28 cellular contexts compared by ENCODE assay signal in the genomic region with DNA sequence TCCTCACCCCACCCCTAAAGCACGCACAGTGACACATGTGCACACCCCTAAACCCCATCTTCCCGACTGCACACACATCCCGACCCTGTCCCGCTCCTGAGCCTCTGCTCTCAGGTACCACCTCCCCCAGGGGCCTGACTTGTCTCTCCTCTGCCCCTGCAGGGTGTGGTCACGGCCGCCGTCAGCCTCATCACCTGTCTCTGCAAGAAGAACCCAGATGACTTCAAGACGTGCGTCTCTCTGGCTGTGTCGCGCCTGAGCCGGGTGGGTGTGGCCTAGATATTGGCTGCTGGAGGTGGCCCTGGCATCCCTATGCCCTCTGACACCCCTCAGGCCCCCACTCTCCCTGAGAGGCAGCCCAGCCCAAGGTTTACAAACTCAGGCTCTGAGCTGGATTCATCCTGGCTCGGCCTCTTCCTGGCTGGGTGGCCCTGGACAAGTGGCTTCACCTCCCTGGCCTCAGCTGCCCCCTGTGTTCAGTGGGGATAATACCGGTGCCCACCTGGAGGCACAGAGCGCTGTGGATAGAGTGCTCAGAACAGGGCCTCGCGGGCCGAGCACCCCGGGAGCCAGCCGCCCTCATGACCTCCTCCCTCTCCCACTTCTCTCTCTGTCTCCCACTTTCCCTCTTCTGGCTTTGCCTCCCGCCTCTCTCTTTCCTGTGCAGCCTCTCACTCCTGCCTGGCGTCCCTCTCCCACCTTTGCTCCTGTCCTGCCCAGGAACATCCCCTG. TPM values are rescaled to one million over a fixed set of nuclear protein-coding genes. Genes with fewer than 3 reads are reported as not detected.
A peak's percentile ranks its signal among the peaks of the same experiment; 100 is the strongest.
DNase-seq lines count a peak whose midpoint lies in the region; ATAC-seq and TF ChIP-seq lines count a peak whose summit lies in the region.
"Had no signal": no experiment of that assay in that cellular context is flagged by ENCODE, and none has a peak within 500 bp of the region (broad histone marks: within the 10 kb centered on the region; RNA-seq: fewer than 3 reads in every experiment).

No MANE protein-coding gene starts in this region.

- H3K79me2 ChIP-seq in osteoblast (ENCODE audit: insufficient read depth, low read length) = peaks cover 31% of the 10 kb centered on the region

- TF ChIP-seq CTCF in HFFc6 (IDR thresholded peaks at IDR 0.05) (no peak), endodermal cell (conservative IDR thresholded peaks at IDR 0.05) (no peak), osteoblast (IDR thresholded peaks at IDR 0.05; ENCODE audit: extremely low read depth, low read depth, low read length) (no peak)

- ATAC-seq in HG02973 (IDR thresholded peaks at IDR 0.05; ENCODE audit: unreplicated experiment) = no peak
- no peak for ATAC-seq in GM21515 (IDR thresholded peaks at IDR 0.05; ENCODE audit: unreplicated experiment)
- ATAC-seq in HG03108 (IDR thresholded peaks at IDR 0.05; ENCODE audit: unreplicated experiment) = no peak
- ATAC-seq: CD8-positive, alpha-beta T cell; natural killer cell; pancreas had no signal

- H3K4me1 ChIP-seq in endodermal cell (ENCODE audit: control insufficient read depth, insufficient read depth, low read length) (no peaks in the 10 kb centered on the region), osteoblast (ENCODE audit: insufficient read depth, low read length) (no peaks in the 10 kb centered on the region)
- H3K4me1 ChIP-seq: pancreas, right atrium auricular region, upper lobe of left lung had no signal

- POLR2A ChIA-PET in activated CD4-positive, alpha-beta memory T cell treated with anti-CD3 and anti-CD28 coated beads for 36 hours (lab: Charles Lee) = no interaction called here

- H3K9me3 Mint-ChIP-seq in HFFc6 (no peaks in the 10 kb centered on the region), endodermal cell (no peaks in the 10 kb centered on the region)
- no peaks in the 10 kb centered on the region for H3K9me3 Mint-ChIP-seq in activated CD4-positive, alpha-beta memory T cell treated with anti-CD3 and anti-CD28 coated beads for 36 hours
- H3K9me3 Mint-ChIP-seq: activated naive CD8-positive, alpha-beta T cell treated with anti-CD3 and anti-CD28 coated beads, Interleukin-2, amount 10 ng/mL, durations not matched to agents 7 days and 5 days; CD8-positive, alpha-beta T cell; natural killer cell had no signal

- peaks cover 46% of the 10 kb centered on the region for H3K36me3 ChIP-seq in endodermal cell (ENCODE audit: control insufficient read depth, insufficient read depth, low read length)
- peaks cover 65% of the 10 kb centered on the region for H3K36me3 ChIP-seq in osteoblast (ENCODE audit: insufficient read depth, low read length)

- intact Hi-C loops in activated CD4-positive, alpha-beta memory T cell treated with anti-CD3 and anti-CD28 coated beads for 36 hours (cut with micrococcal nuclease) = no loop called here

- H4K20me1 ChIP-seq in osteoblast (ENCODE audit: insufficient read depth, low read length) = peaks cover 37% of the 10 kb centered on the region

- no peaks in the 10 kb centered on the region for H3K9me3 ChIP-seq in endodermal cell (ENCODE audit: control insufficient read depth, low read length)
- no peaks in the 10 kb centered on the region for H3K9me3 ChIP-seq in osteoblast (ENCODE audit: low read depth, low read length)
- H3K9me3 ChIP-seq: left ventricle myocardium inferior, pancreas, right atrium auricular region, upper lobe of left lung had no signal

- CTCF ChIA-PET in activated CD4-positive, alpha-beta memory T cell treated with anti-CD3 and anti-CD28 coated beads for 36 hours (lab: Charles Lee) = interaction anchor here (0.6 to 1.2 kb wide), 3 partner anchors 7 to 18 kb away, joined by 3 to 4 read pairs (median 3); no protein-coding TSS in a partner anchor

- no peak overlapping the region for H3K4me3 Mint-ChIP-seq in HFFc6
- no peak overlapping the region for H3K4me3 Mint-ChIP-seq in activated CD4-positive, alpha-beta memory T cell treated with anti-CD3 and anti-CD28 coated beads for 36 hours
- H3K4me3 Mint-ChIP-seq in endodermal cell = no peak overlapping the region
- H3K4me3 Mint-ChIP-seq: activated naive CD8-positive, alpha-beta T cell treated with anti-CD3 and anti-CD28 coated beads, Interleukin-2, amount 10 ng/mL, durations not matched to agents 7 days and 5 days; CD8-positive, alpha-beta T cell; immature natural killer cell; natural killer cell had no signal

- H3K27ac ChIP-seq in endodermal cell (ENCODE audit: low read depth, low read length) = peak overlapping the region; percentile 38
- no peak overlapping the region for H3K27ac ChIP-seq in osteoblast (ENCODE audit: low read depth, low read length)
- H3K27ac ChIP-seq: left ventricle myocardium inferior, pancreas, right atrium auricular region, upper lobe of left lung had no signal

- H3K4me3 ChIP-seq in endodermal cell (ENCODE audit: low read length) (no peak overlapping the region), osteoblast (ENCODE audit: insufficient read depth, low read length) (no peak overlapping the region)
- H3K4me3 ChIP-seq: left ventricle myocardium inferior, pancreas, right atrium auricular region, upper lobe of left lung had no signal

- H3K4me2 ChIP-seq in osteoblast (ENCODE audit: insufficient read depth, low read length) = no peak overlapping the region

- peaks cover 7% of the 10 kb centered on the region for H3K4me1 Mint-ChIP-seq in HFFc6 (ENCODE audit: low read depth)
- peaks cover 4% of the 10 kb centered on the region for H3K4me1 Mint-ChIP-seq in activated CD4-positive, alpha-beta memory T cell treated with anti-CD3 and anti-CD28 coated beads for 36 hours (ENCODE audit: low read depth)
- H3K4me1 Mint-ChIP-seq in endodermal cell = no peaks in the 10 kb centered on the region
- H3K4me1 Mint-ChIP-seq: activated naive CD8-positive, alpha-beta T cell treated with anti-CD3 and anti-CD28 coated beads, Interleukin-2, amount 10 ng/mL, durations not matched to agents 7 days and 5 days had no signal

- no peak overlapping the region for H3K9ac ChIP-seq in endodermal cell (ENCODE audit: extremely low read depth, low read length, poor library complexity, severe bottlenecking)

- no peak overlapping the region for H2AFZ ChIP-seq in osteoblast (ENCODE audit: low read length)

- H3K27me3 ChIP-seq in endodermal cell (ENCODE audit: control insufficient read depth, insufficient read depth, low read length, poor library complexity, severe bottlenecking) (no peaks in the 10 kb centered on the region), osteoblast (ENCODE audit: insufficient read depth, low read length) (no peaks in the 10 kb centered on the region)
- H3K27me3 ChIP-seq: pancreas, right atrium auricular region, upper lobe of left lung had no signal

- 95% methylated on average over 16 to 22 of the region's 22 CpGs for WGBS in endodermal cell (ENCODE audit: insufficient coverage in 1 of 2, insufficient read length in 1 of 2), 2 experiments

- DNase-seq in HFFc6 = no peak
- no peak for DNase-seq in activated CD4-positive, alpha-beta memory T cell treated with anti-CD3 and anti-CD28 coated beads for 36 hours
- DNase-seq in endodermal cell = no peak
- peak; percentile 47 for DNase-seq in osteoblast (ENCODE audit: insufficient read length, low spot score, missing footprints)
- DNase-seq in NK-92 (lab: John Stamatoyannopoulos, UW; ENCODE audit: unreplicated experiment) = no peak
- DNase-seq: activated CD4-positive, alpha-beta T cell treated with anti-CD3 and anti-CD28 coated beads for 1 hour; activated naive CD8-positive, alpha-beta T cell treated with anti-CD3 and anti-CD28 coated beads, Interleukin-2, amount 10 ng/mL, durations not matched to agents 7 days and 5 days; AML-193; CD8-positive, alpha-beta T cell; cerebellar nuclear complex; DMS 273 treated with DMSO at 0.1 percent for 48 hours; immature natural killer cell; KG1; left ventricle myocardium inferior; natural killer cell; NCI-H1436; NCI-H446; NK-92 treated with Interleukin-12 subunit alpha and Interleukin-12 subunit beta, amount 100 ng/mL, for 24 hours; pancreas; stimulated activated CD4-positive, alpha-beta T cell treated with anti-CD3 and anti-CD28 coated beads, Interleukin-12 subunit alpha, Interleukin-12 subunit beta, amount 100 ng/mL, for 4 hours; upper lobe of left lung had no signal

- H3K36me3 Mint-ChIP-seq in HFFc6 (ENCODE audit: low read depth) (peaks cover 31% of the 10 kb centered on the region), endodermal cell (ENCODE audit: low read depth) (peaks cover 66% of the 10 kb centered on the region)
- peaks cover 27% of the 10 kb centered on the region for H3K36me3 Mint-ChIP-seq in activated CD4-positive, alpha-beta memory T cell treated with anti-CD3 and anti-CD28 coated beads for 36 hours
- H3K36me3 Mint-ChIP-seq: natural killer cell had no signal

- H3K27ac Mint-ChIP-seq in HFFc6 = peak overlapping the region; percentile 74
- H3K27ac Mint-ChIP-seq in activated CD4-positive, alpha-beta memory T cell treated with anti-CD3 and anti-CD28 coated beads for 36 hours = peak overlapping the region; percentile 16
- peak overlapping the region; percentile 30 for H3K27ac Mint-ChIP-seq in endodermal cell
- H3K27ac Mint-ChIP-seq: activated naive CD8-positive, alpha-beta T cell treated with anti-CD3 and anti-CD28 coated beads, Interleukin-2, amount 10 ng/mL, durations not matched to agents 7 days and 5 days; CD8-positive, alpha-beta T cell had no signal

- H3K27me3 Mint-ChIP-seq in HFFc6 (ENCODE audit: insufficient read depth) = peaks cover 2% of the 10 kb centered on the region
- no peaks in the 10 kb centered on the region for H3K27me3 Mint-ChIP-seq in activated CD4-positive, alpha-beta memory T cell treated with anti-CD3 and anti-CD28 coated beads for 36 hours
- no peaks in the 10 kb centered on the region for H3K27me3 Mint-ChIP-seq in endodermal cell (ENCODE audit: insufficient read depth)
- H3K27me3 Mint-ChIP-seq: activated naive CD8-positive, alpha-beta T cell treated with anti-CD3 and anti-CD28 coated beads, Interleukin-2, amount 10 ng/mL, durations not matched to agents 7 days and 5 days had no signal

RNA-seq across cellular contexts. Expression of a gene that starts 20.1 kb away (rescaled TPM):
- total RNA-seq in HFFc6 (2021; fragmentation: NEBNext Ultra II Directional; extraction: Animal tissue kit (Norgen Biotek cat#: 25700)) = 10 to 100 TPM in 5 of 6 experiments, 1 to 10 TPM in 1; 9.4 to 14.2 (median 11.7) TPM
- total RNA-seq in activated CD4-positive, alpha-beta memory T cell treated with anti-CD3 and anti-CD28 coated beads for 36 hours = 10 to 100 TPM; 15.2 to 16.2 TPM
- total RNA-seq in endodermal cell (10 to 100 TPM; 26.1 to 41.2 TPM), osteoblast (18.6 and 29.7 TPM in 2 replicates)
- polyA plus RNA-seq in endodermal cell (2013, experiment 1 of 2) = 33.6 TPM
- polyA plus RNA-seq in endodermal cell (2013, experiment 2 of 2) = 32.8 TPM

RNA-seq across cellular contexts. Expression of a gene that starts 25.1 kb away (rescaled TPM):
- 10 to 100 TPM; 44.5 to 50.6 (median 47.8) TPM for total RNA-seq in HFFc6 (2021; fragmentation: NEBNext Ultra II Directional; extraction: Animal tissue kit (Norgen Biotek cat#: 25700))
- total RNA-seq in activated CD4-positive, alpha-beta memory T cell treated with anti-CD3 and anti-CD28 coated beads for 36 hours = 10 to 100 TPM; 45.6 to 50.2 TPM
- 10 to 100 TPM; 89.1 to 90.0 TPM for total RNA-seq in endodermal cell
- 83.7 TPM for polyA plus RNA-seq in endodermal cell (2013, experiment 1 of 2)
- 73.4 TPM for polyA plus RNA-seq in endodermal cell (2013, experiment 2 of 2)
- total RNA-seq in osteoblast = 19.5 and 20.9 TPM in 2 replicates

RNA-seq across cellular contexts. Expression of a gene that starts 26.2 kb away (rescaled TPM):
- 100 to 1,000 TPM; 145 to 177 (median 162) TPM for total RNA-seq in HFFc6 (2021; fragmentation: NEBNext Ultra II Directional; extraction: Animal tissue kit (Norgen Biotek cat#: 25700))
- total RNA-seq in activated CD4-positive, alpha-beta memory T cell treated with anti-CD3 and anti-CD28 coated beads for 36 hours = 10 to 100 TPM; 86.0 to 88.4 TPM
- 100 to 1,000 TPM; 100 to 110 TPM for total RNA-seq in endodermal cell
- polyA plus RNA-seq in endodermal cell (2013, experiment 1 of 2) = 80.4 TPM
- polyA plus RNA-seq in endodermal cell (2013, experiment 2 of 2) = 71.7 TPM
- total RNA-seq in osteoblast = 93.1 and 98.1 TPM in 2 replicates

RNA-seq across cellular contexts. Expression of a gene that starts 29.9 kb away (rescaled TPM):
- total RNA-seq in HFFc6 (2021; fragmentation: NEBNext Ultra II Directional; extraction: Animal tissue kit (Norgen Biotek cat#: 25700)) = not detected
- total RNA-seq in activated CD4-positive, alpha-beta memory T cell treated with anti-CD3 and anti-CD28 coated beads for 36 hours = under 1 TPM; 0.40 to 0.63 TPM
- under 1 TPM in 1 of 2 donors, not detected in 1; 0.31 TPM for total RNA-seq in endodermal cell
- not detected for polyA plus RNA-seq in endodermal cell (2013, experiment 1 of 2)
- not detected for polyA plus RNA-seq in endodermal cell (2013, experiment 2 of 2)
- total RNA-seq in osteoblast = not detected in 2 replicates
- total RNA-seq: epithelial cell of proximal tubule, HT1080, SK-MEL-5 had no signal

RNA-seq across cellular contexts. Expression of a gene that starts 58.0 kb away (rescaled TPM):
- total RNA-seq in HFFc6 (2021; fragmentation: NEBNext Ultra II Directional; extraction: Animal tissue kit (Norgen Biotek cat#: 25700)) = 100 to 1,000 TPM; 157 to 176 (median 162) TPM
- 100 to 1,000 TPM; 105 to 108 TPM for total RNA-seq in activated CD4-positive, alpha-beta memory T cell treated with anti-CD3 and anti-CD28 coated beads for 36 hours
- total RNA-seq in endodermal cell (100 to 1,000 TPM; 279 to 287 TPM), osteoblast (39.4 and 43.3 TPM in 2 replicates)
- polyA plus RNA-seq in endodermal cell (2013, experiment 1 of 2) = 359 TPM
- 302 TPM for polyA plus RNA-seq in endodermal cell (2013, experiment 2 of 2)

Comparison
In these comparisons a context has a peak if more than half of its experiments do, and no peak if none do; other contexts are left out.
1. H3K27ac Mint-ChIP-seq: peak in every context shown above with its lines; median percentile 74 in HFFc6; 30 in endodermal cell; 16 in activated CD4-positive, alpha-beta memory T cell treated with anti-CD3 and anti-CD28 coated beads for 36 hours.